Comparison of ENCODE assay signal across 11 cellular contexts in the genomic region with DNA sequence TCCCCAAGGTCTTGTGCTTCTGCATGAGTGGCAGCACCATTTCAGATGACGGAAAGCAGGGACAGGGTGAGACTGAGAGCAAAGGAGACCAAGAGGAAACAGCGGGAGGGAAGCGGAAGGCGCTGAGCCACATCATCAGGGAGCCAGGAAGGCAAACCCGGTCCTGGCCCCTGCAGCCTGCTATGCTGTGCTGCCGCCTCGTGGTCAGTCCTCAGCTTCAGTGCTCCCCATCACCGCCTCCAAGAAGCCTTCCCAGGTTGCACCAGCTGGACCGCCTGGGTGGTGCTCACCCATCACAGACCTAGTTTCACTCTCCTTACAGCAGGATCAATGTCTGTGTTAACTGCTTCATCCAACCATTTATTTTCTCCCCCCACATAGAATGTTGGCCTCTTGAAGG.
DNase-seq lines count a peak whose midpoint lies in the region; ATAC-seq and TF ChIP-seq lines count a peak whose summit lies in the region.
"Had no signal": no experiment of that assay in that cellular context is flagged by ENCODE, and none has a peak within 500 bp of the region (broad histone marks: within the 10 kb centered on the region; RNA-seq: fewer than 3 reads in every experiment).

No MANE protein-coding gene starts in this region.

- CTCF ChIA-PET in Caco-2 (lab: Charles Lee), result interaction anchor here (1.1 kb wide), 1 partner anchor 34 kb away, joined by 3 read pairs; no protein-coding TSS in a partner anchor

- H3K27me3 ChIP-seq in Caco-2 (replicated peaks; ENCODE audit: control insufficient read depth, insufficient read depth, low read length) (no peaks in the 10 kb centered on the region), kidney epithelial cell (ENCODE audit: control insufficient read depth, insufficient read depth, low read length) (peaks cover 11% of the 10 kb centered on the region)

- no peak overlapping the region for H3K4me3 ChIP-seq in Caco-2 (ENCODE audit: low read depth, low read length)
- no peak overlapping the region for H3K4me3 ChIP-seq in kidney epithelial cell (ENCODE audit: low read depth, low read length)
- H3K4me3 ChIP-seq: prostate gland had no signal

- peaks cover 11% of the 10 kb centered on the region for H3K36me3 Mint-ChIP-seq in Caco-2 (ENCODE audit: insufficient read depth, unreplicated experiment)

- H3K4me1 ChIP-seq in Caco-2, result no peaks in the 10 kb centered on the region
- H3K4me1 ChIP-seq: prostate gland had no signal

- no TSS peak for BruUV-seq in Caco-2 (replicated peaks; lab: Mats Ljungman, UMichigan)

- no peak overlapping the region for H3K27ac Mint-ChIP-seq in Caco-2 (ENCODE audit: unreplicated experiment)

- in situ Hi-C loops in GM13977 (cut with MboI; ENCODE audit: low pct_unique_long_range_greater_than_20kb, low sequenced_read_pairs, unreplicated experiment), result no loop called here

- no peak overlapping the region for H3K4me3 Mint-ChIP-seq in Caco-2 (ENCODE audit: unreplicated experiment)

- H3K9me3 ChIP-seq in Caco-2, result no peaks in the 10 kb centered on the region
- H3K9me3 ChIP-seq: prostate gland had no signal

- H3K36me3 ChIP-seq in Caco-2 (ENCODE audit: control insufficient read depth, insufficient read depth, low read length) (no peaks in the 10 kb centered on the region), kidney epithelial cell (ENCODE audit: control insufficient read depth, insufficient read depth, low read length) (no peaks in the 10 kb centered on the region)
- H3K36me3 ChIP-seq: prostate gland had no signal

- POLR2A ChIA-PET in Caco-2 (lab: Charles Lee), result no interaction called here

- no peak for ATAC-seq in GM18873 (IDR thresholded peaks at IDR 0.05; ENCODE audit: low FRiP score, unreplicated experiment)

- intact Hi-C loops in Caco-2 (cut with micrococcal nuclease; ENCODE audit: unreplicated experiment), result loop anchor here (5.0 kb wide), 1 partner anchor 95 kb away; no protein-coding TSS in a partner anchor

- H3K4me1 Mint-ChIP-seq in Caco-2 (ENCODE audit: low read depth, unreplicated experiment), result peaks cover 13% of the 10 kb centered on the region

- TF ChIP-seq CTCF in Caco-2 (IDR thresholded peaks at IDR 0.05; ENCODE audit: insufficient read depth in 1 of 2, low read depth in 1 of 2, low read length in 1 of 2, severe bottlenecking in 1 of 2, unreplicated experiment in 1 of 2), result peak; percentile 4 to 21
- TF ChIP-seq CTCF in GM13977 (IDR thresholded peaks at IDR 0.05; ENCODE audit: extremely low read depth, insufficient read depth, missing control alignments), result peak; percentile 72
- peak; percentile 29 for TF ChIP-seq CTCF in kidney epithelial cell (IDR thresholded peaks at IDR 0.05; ENCODE audit: insufficient read depth, low read length, poor library complexity, severe bottlenecking)

- DNase-seq in Caco-2, result peak in 1 of 2 experiments; percentile 20
- DNase-seq in GM13977 (ENCODE audit: low spot score), result no peak
- DNase-seq in UCSD-AML1 (lab: John Stamatoyannopoulos, UW; ENCODE audit: unreplicated experiment), result peak; percentile 39
- no peak for DNase-seq in kidney epithelial cell (ENCODE audit: low read depth)
- no peak for DNase-seq in kidney tubule cell (ENCODE audit: low spot score)
- DNase-seq in cortex of kidney (lab: John Stamatoyannopoulos, UW), result no peak
- DNase-seq in activated CD8-positive, alpha-beta memory T cell treated with anti-CD3 and anti-CD28 coated beads, Interleukin-2, amount 50 U/mL, for 4 hours, result no peak
- DNase-seq: islet precursor cell, NCI-H524 had no signal

- H3K27me3 Mint-ChIP-seq in Caco-2 (ENCODE audit: insufficient read depth, unreplicated experiment), result peaks cover 10% of the 10 kb centered on the region

- peaks cover 13% of the 10 kb centered on the region for H3K9me3 Mint-ChIP-seq in Caco-2 (ENCODE audit: unreplicated experiment)

Comparison
In these comparisons a context has a peak if more than half of its experiments do, and no peak if none do; other contexts are left out.
1. CTCF ChIP-seq: peak in every context shown above with its lines; median percentile 72 in GM13977; 29 in kidney epithelial cell; 12 in Caco-2.